Comparison of ENCODE assay signal across 10 cellular contexts in the genomic region with DNA sequence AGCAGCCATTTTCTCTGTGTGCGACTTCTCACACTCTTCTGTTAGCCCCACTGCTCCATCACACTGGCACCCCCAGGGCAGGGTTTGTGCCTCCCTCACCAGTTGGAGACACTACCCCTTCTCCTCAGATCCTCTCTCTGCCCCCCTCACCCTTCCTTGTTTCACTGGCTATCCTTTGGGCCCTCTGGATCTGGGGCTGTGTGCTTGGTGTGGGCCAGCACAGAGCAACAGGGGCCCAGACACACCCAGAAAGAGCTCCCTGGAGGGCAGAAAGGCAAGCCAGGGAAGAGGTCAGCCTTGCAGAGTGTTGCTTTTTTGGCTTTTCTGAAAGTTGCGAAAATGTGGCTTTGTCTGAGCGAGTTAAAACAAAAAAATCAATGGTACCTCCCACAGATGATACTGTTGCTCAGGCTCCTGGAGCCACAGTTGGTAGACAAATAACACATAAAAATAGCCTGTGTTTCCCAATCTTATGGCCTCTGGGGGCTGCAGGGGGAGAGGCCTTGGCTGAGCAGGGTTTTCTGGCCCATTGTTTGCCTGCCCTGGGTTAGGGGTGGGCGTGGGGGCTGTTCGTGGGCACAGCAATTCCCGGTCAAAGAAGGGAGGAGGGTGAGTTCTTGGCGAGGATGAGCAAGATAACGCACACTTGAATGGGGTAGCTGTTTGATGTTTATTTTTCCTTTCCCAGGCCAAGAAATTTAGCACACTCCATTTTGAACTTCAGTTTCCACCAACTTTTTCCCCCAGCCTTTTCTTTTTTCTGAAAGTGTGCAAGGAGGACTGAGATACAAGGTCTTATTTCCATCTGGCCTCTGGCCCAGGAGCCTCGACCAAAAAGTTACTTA.
A peak's percentile ranks its signal among the peaks of the same experiment; 100 is the strongest.
DNase-seq lines count a peak whose midpoint lies in the region; ATAC-seq and TF ChIP-seq lines count a peak whose summit lies in the region.
"Had no signal": no experiment of that assay in that cellular context is flagged by ENCODE, and none has a peak within 500 bp of the region (broad histone marks: within the 10 kb centered on the region; RNA-seq: fewer than 3 reads in every experiment).

No MANE protein-coding gene starts in this region.

- no peak for TF ChIP-seq CTCF in AG09319 (IDR thresholded peaks at IDR 0.05; ENCODE audit: low read depth, low read length)
- TF ChIP-seq CTCF in PC-9 (conservative IDR thresholded peaks at IDR 0.05): no peak
- TF ChIP-seq CTCF in fibroblast of the aortic adventitia (IDR thresholded peaks at IDR 0.05; ENCODE audit: insufficient read depth, low read length): no peak
- no peak for TF ChIP-seq CTCF in parathyroid adenoma (IDR thresholded peaks at IDR 0.05)

- H3K27me3 ChIP-seq in PC-9 (ENCODE audit: insufficient read depth, low read depth) (no peaks in the 10 kb centered on the region), parathyroid adenoma (ENCODE audit: control insufficient read depth, insufficient read depth, low read length) (no peaks in the 10 kb centered on the region)

- H3K27ac ChIP-seq in PC-9 (peak overlapping the region; percentile 69), parathyroid adenoma (peak overlapping the region; percentile 59)

- DNase-seq in AG09319 (ENCODE audit: extremely low read depth, low read depth) (peak; percentile 68), PC-9 (peak in 1 of 2 experiments; percentile 68), fibroblast of the aortic adventitia (ENCODE audit: low read depth) (peak; percentile 99), DMS 273 treated with DMSO at 0.1 percent for 48 hours (lab: John Stamatoyannopoulos, UW) (no peak), islet precursor cell (no peak)
- no peak for DNase-seq in stimulated activated CD4-positive, alpha-beta T cell treated with anti-CD3 and anti-CD28 coated beads, Interleukin-15, amount 100 ng/mL, for 24 hours
- DNase-seq: activated CD4-positive, alpha-beta T cell treated with anti-CD3 and anti-CD28 coated beads for 4 hours; HCEC 1CT had no signal

- no peaks in the 10 kb centered on the region for H3K9me3 ChIP-seq in PC-9 (ENCODE audit: insufficient read depth, low read depth)
- no peaks in the 10 kb centered on the region for H3K9me3 ChIP-seq in parathyroid adenoma (ENCODE audit: control insufficient read depth, low read length)

- no peaks in the 10 kb centered on the region for H3K79me2 ChIP-seq in PC-9 (ENCODE audit: low read depth)
- H3K79me2 ChIP-seq in parathyroid adenoma: no peaks in the 10 kb centered on the region

- H3F3A ChIP-seq in PC-9 (ENCODE audit: insufficient read depth, low read depth): peaks cover 42% of the 10 kb centered on the region

- H3K4me3 ChIP-seq in PC-9: no peak overlapping the region
- no peak overlapping the region for H3K4me3 ChIP-seq in fibroblast of the aortic adventitia (ENCODE audit: low read depth, low read length)
- H3K4me3 ChIP-seq in parathyroid adenoma (ENCODE audit: low read depth, low read length): no peak overlapping the region

- no peak for ATAC-seq in GM21737 (IDR thresholded peaks at IDR 0.05; ENCODE audit: unreplicated experiment)

- POLR2A ChIA-PET in PC-9 (lab: Charles Lee; ENCODE audit: unreplicated experiment): no interaction called here

- intact Hi-C loops in PC-9 (cut with micrococcal nuclease; ENCODE audit: unreplicated experiment): no loop called here

- H3K36me3 ChIP-seq in PC-9 (ENCODE audit: low read depth) (no peaks in the 10 kb centered on the region), parathyroid adenoma (ENCODE audit: control insufficient read depth, insufficient read depth, low read length) (no peaks in the 10 kb centered on the region)

- H3K9ac ChIP-seq in parathyroid adenoma: no peak overlapping the region

- BruUV-seq in PC-9 (replicated peaks; lab: Mats Ljungman, UMichigan): no TSS peak

- peaks cover 64% of the 10 kb centered on the region for H3K4me1 ChIP-seq in PC-9 (replicated peaks; ENCODE audit: insufficient read depth)
- peaks cover 4% of the 10 kb centered on the region for H3K4me1 ChIP-seq in parathyroid adenoma

- CTCF ChIA-PET in PC-9 (lab: Charles Lee): interaction anchor here (0.7 to 1.1 kb wide), 2 partner anchors 11 to 73 kb away, joined by 3 to 4 read pairs; no protein-coding TSS in a partner anchor

- H3K9me2 ChIP-seq in PC-9 (ENCODE audit: insufficient read depth): no peaks in the 10 kb centered on the region

- H2AFZ ChIP-seq in PC-9 (no peak overlapping the region), parathyroid adenoma (no peak overlapping the region)

- no peaks in the 10 kb centered on the region for H4K20me1 ChIP-seq in PC-9 (ENCODE audit: insufficient read depth)

- H3K4me2 ChIP-seq in PC-9 (peak overlapping the region; percentile 37), parathyroid adenoma (ENCODE audit: low read length) (no peak overlapping the region)

Comparison
In these comparisons a context has a peak if more than half of its experiments do, and no peak if none do; other contexts are left out.
1. DNase-seq: peak in AG09319 (single experiment) and fibroblast of the aortic adventitia (single experiment); none in stimulated activated CD4-positive, alpha-beta T cell treated with anti-CD3 and anti-CD28 coated beads, Interleukin-15, amount 100 ng/mL, for 24 hours (single experiment), DMS 273 treated with DMSO at 0.1 percent for 48 hours (single experiment) and islet precursor cell (single experiment).